19 cellular contexts compared by ENCODE assay signal in the genomic region with DNA sequence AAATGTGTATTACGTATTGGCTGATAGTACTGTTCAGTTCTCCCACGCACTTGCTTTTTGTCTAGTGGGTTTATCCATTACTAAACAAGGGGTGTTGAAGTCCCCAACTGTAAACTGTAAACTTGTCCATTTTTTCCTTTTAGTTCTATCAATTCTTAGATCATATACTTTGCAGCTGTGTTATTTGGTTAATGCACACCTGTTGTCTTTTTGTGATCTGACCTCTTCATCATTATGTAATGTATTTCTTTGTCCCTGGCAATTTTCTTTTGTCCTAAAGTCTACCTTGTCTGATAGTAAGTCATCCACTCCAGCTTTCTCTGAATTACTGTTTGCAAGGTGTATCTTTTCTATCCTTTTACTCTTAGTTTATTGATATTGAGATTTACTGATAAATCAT. TPM values are rescaled to one million over a fixed set of nuclear protein-coding genes. Genes with fewer than 3 reads are reported as not detected.
A peak's percentile ranks its signal among the peaks of the same experiment; 100 is the strongest.
DNase-seq lines count a peak whose midpoint lies in the region; ATAC-seq, FAIRE-seq and TF ChIP-seq lines count a peak whose summit lies in the region.
"Had no signal": no experiment of that assay in that cellular context is flagged by ENCODE, and none has a peak within 500 bp of the region (broad histone marks: within the 10 kb centered on the region; RNA-seq: fewer than 3 reads in every experiment).

No MANE protein-coding gene starts in this region.

- no TSS peak for BruUV-seq in K562 (replicated peaks; lab: Mats Ljungman, UMichigan)

- H3K9me2 ChIP-seq in MM.1S (replicated peaks; ENCODE audit: insufficient read depth, low read length), result no peaks in the 10 kb centered on the region

- DNase-seq in K562 (ENCODE audit: extremely low read depth in 1 of 4, low spot score in 3 of 4), result no peak
- no peak for DNase-seq in naive thymus-derived CD4-positive, alpha-beta T cell
- no peak for DNase-seq in MM.1S
- DNase-seq in NCI-H146 treated with DMSO at 0.1 percent for 48 hours (lab: John Stamatoyannopoulos, UW; ENCODE audit: unreplicated experiment), result no peak
- DNase-seq: C1 segment of cervical spinal cord; Calu3; CD4-positive, alpha-beta memory T cell; COR-L47; DMS53; DMS79 treated with DMSO at 0.1 percent for 48 hours; GF-D8; GM23248; H7; HCEC 1CT had no signal

- no peak for TF ChIP-seq EP300 in K562 (IDR thresholded peaks at IDR 0.05; ENCODE audit: low read length)

- no peak for FAIRE-seq in K562 (lab: Jason Lieb, UNC)
- FAIRE-seq: GM12891, GM18507, H1 had no signal

- TF ChIP-seq CTCF in K562 (IDR thresholded peaks at IDR 0.05 in 2 of 3, conservative IDR thresholded peaks at IDR 0.05 in 1 of 3; ENCODE audit: insufficient read depth in 2 of 3, low read depth in 1 of 3, low read length in 3 of 3), result no peak
- no peak for TF ChIP-seq CTCF in MM.1S (IDR thresholded peaks at IDR 0.05; ENCODE audit: low read length)

- CTCF ChIA-PET in K562 (lab: Yijun Ruan, JAX; ENCODE audit: low intra/inter-chr PET ratio), result no interaction called here
- CTCF ChIA-PET in naive thymus-derived CD4-positive, alpha-beta T cell (lab: Charles Lee), result no interaction called here

- H3K36me3 ChIP-seq in K562 (ENCODE audit: control insufficient read depth, insufficient read depth, low read length) (peaks cover 22% of the 10 kb centered on the region), MM.1S (replicated peaks; ENCODE audit: insufficient read depth, low read length) (no peaks in the 10 kb centered on the region)
- H3K36me3 ChIP-seq in naive thymus-derived CD4-positive, alpha-beta T cell (ENCODE audit: control insufficient read depth in 2 of 3, insufficient read depth in 3 of 3, low read length in 3 of 3), result peaks cover 0 to 3% (median 0%) of the 10 kb centered on the region in 3 experiments

- H3K4me2 ChIP-seq in K562 (ENCODE audit: insufficient read depth, low read length) (no peak overlapping the region), MM.1S (ENCODE audit: low read depth, low read length) (no peak overlapping the region)

- H3K79me2 ChIP-seq in K562 (ENCODE audit: control insufficient read depth, insufficient read depth, low read length) (no peaks in the 10 kb centered on the region), MM.1S (ENCODE audit: low read length) (no peaks in the 10 kb centered on the region)

- WGBS in K562 (ENCODE audit: insufficient coverage, low coverage, missing lambda C conversion rate), result 78% methylated on average over 2 of the region's 2 CpGs

- no peaks in the 10 kb centered on the region for H3K9me1 ChIP-seq in K562 (ENCODE audit: control insufficient read depth, insufficient read depth, low read length)

- H3K4me3 ChIP-seq in K562 (no peak overlapping the region), MM.1S (ENCODE audit: low read length) (no peak overlapping the region)
- H3K4me3 ChIP-seq in naive thymus-derived CD4-positive, alpha-beta T cell (ENCODE audit: low read length), result no peak overlapping the region
- H3K4me3 ChIP-seq: GM23248 had no signal

- no peaks in the 10 kb centered on the region for H3K27me3 ChIP-seq in K562 (ENCODE audit: control insufficient read depth in 2 of 2, insufficient read depth in 2 of 2, low read length in 2 of 2)
- H3K27me3 ChIP-seq in naive thymus-derived CD4-positive, alpha-beta T cell (ENCODE audit: control insufficient read depth in 2 of 2, insufficient read depth in 2 of 2, low read length in 2 of 2), result no peaks in the 10 kb centered on the region
- no peaks in the 10 kb centered on the region for H3K27me3 ChIP-seq in MM.1S (replicated peaks; ENCODE audit: insufficient read depth, low read length)

- no peaks in the 10 kb centered on the region for H4K20me1 ChIP-seq in K562 (replicated peaks; ENCODE audit: control insufficient read depth, insufficient read depth, low read length)
- no peaks in the 10 kb centered on the region for H4K20me1 ChIP-seq in MM.1S (ENCODE audit: insufficient read depth, low read length)

- H3K9ac ChIP-seq in K562 (ENCODE audit: insufficient read depth in 1 of 2, low read depth in 2 of 2, low read length in 2 of 2) (no peak overlapping the region), MM.1S (ENCODE audit: low read length) (no peak overlapping the region)
- H3K9ac ChIP-seq: GM23248 had no signal

- no peaks in the 10 kb centered on the region for H3K4me1 Mint-ChIP-seq in IgD-negative memory B cell
- peaks cover 0 to 2% (median 0%) of the 10 kb centered on the region in 7 donors for H3K4me1 Mint-ChIP-seq in naive thymus-derived CD4-positive, alpha-beta T cell
- H3K4me1 Mint-ChIP-seq: CD4-positive, alpha-beta memory T cell had no signal

- intact Hi-C loops in K562 (cut with micrococcal nuclease), result no loop called here
- intact Hi-C loops in naive thymus-derived CD4-positive, alpha-beta T cell (cut with micrococcal nuclease), result no loop called here

- no peak for TF ChIP-seq RAD21 in K562 (CRISPR knock-in tag; conservative IDR thresholded peaks at IDR 0.05 in 1 of 2, IDR thresholded peaks at IDR 0.05 in 1 of 2)

- POLR2A ChIA-PET in K562 (lab: Yijun Ruan, JAX), result no interaction called here
- POLR2A ChIA-PET in naive thymus-derived CD4-positive, alpha-beta T cell (lab: Charles Lee), result no interaction called here

- no peaks in the 10 kb centered on the region; the same call in 1 of the 2 replicates for H3F3A ChIP-seq in MM.1S (ENCODE audit: insufficient read depth, low read length)

- no peak overlapping the region for H3K27ac ChIP-seq in K562 (ENCODE audit: extremely low read depth, low read depth, low read length)
- H3K27ac ChIP-seq in naive thymus-derived CD4-positive, alpha-beta T cell (ENCODE audit: low read depth, low read length), result no peak overlapping the region
- H3K27ac ChIP-seq in MM.1S (ENCODE audit: low read length), result no peak overlapping the region
- H3K27ac ChIP-seq: GM23248 had no signal

- no peak overlapping the region for H3K4me3 Mint-ChIP-seq in IgD-negative memory B cell
- H3K4me3 Mint-ChIP-seq in naive thymus-derived CD4-positive, alpha-beta T cell, result no peak overlapping the region
- H3K4me3 Mint-ChIP-seq: CD4-positive, alpha-beta memory T cell had no signal

- peaks cover 0 to 4% (median 0%) of the 10 kb centered on the region in 3 donors for H3K9me3 Mint-ChIP-seq in IgD-negative memory B cell
- peaks cover 0 to 2% (median 0%) of the 10 kb centered on the region in 11 donors for H3K9me3 Mint-ChIP-seq in naive thymus-derived CD4-positive, alpha-beta T cell

- no peaks in the 10 kb centered on the region for H3K27me3 Mint-ChIP-seq in IgD-negative memory B cell
- H3K27me3 Mint-ChIP-seq in naive thymus-derived CD4-positive, alpha-beta T cell, result no peaks in the 10 kb centered on the region
- H3K27me3 Mint-ChIP-seq: CD4-positive, alpha-beta memory T cell had no signal

- H3K36me3 Mint-ChIP-seq in IgD-negative memory B cell, result peaks cover 11% of the 10 kb centered on the region
- H3K36me3 Mint-ChIP-seq in naive thymus-derived CD4-positive, alpha-beta T cell, result peaks cover 8 to 26% (median 9%) of the 10 kb centered on the region in 5 donors

- H3K27ac Mint-ChIP-seq in IgD-negative memory B cell, result peak overlapping the region in 2 of 3 donors; percentile 20 to 81
- peak overlapping the region in 6 of 9 donors; percentile 0 to 59 (median 20) for H3K27ac Mint-ChIP-seq in naive thymus-derived CD4-positive, alpha-beta T cell

- TF ChIP-seq POLR2A in K562 (conservative IDR thresholded peaks at IDR 0.05), result no peak

- H2AFZ ChIP-seq in K562 (ENCODE audit: low read depth, low read length) (no peak overlapping the region), MM.1S (ENCODE audit: low read length) (no peak overlapping the region)
- H2AFZ ChIP-seq: GM23248 had no signal

- no peak for ATAC-seq in K562
- ATAC-seq in naive thymus-derived CD4-positive, alpha-beta T cell, result no peak
- no peak for ATAC-seq in GM18861 (IDR thresholded peaks at IDR 0.05; ENCODE audit: unreplicated experiment)

- no peaks in the 10 kb centered on the region for H3K4me1 ChIP-seq in K562 (replicated peaks in 1 of 2; ENCODE audit: control insufficient read depth in 2 of 2, insufficient read depth in 2 of 2, low read length in 2 of 2)
- H3K4me1 ChIP-seq in naive thymus-derived CD4-positive, alpha-beta T cell (ENCODE audit: control insufficient read depth in 2 of 2, insufficient read depth in 2 of 2, low read length in 2 of 2), result no peaks in the 10 kb centered on the region
- no peaks in the 10 kb centered on the region for H3K4me1 ChIP-seq in MM.1S (ENCODE audit: low read length)

- H3K9me3 ChIP-seq in K562 (replicated peaks; ENCODE audit: control insufficient read depth, insufficient read depth, low read depth, low read length) (no peaks in the 10 kb centered on the region), MM.1S (replicated peaks; ENCODE audit: insufficient read depth, low read length) (no peaks in the 10 kb centered on the region)
- H3K9me3 ChIP-seq in naive thymus-derived CD4-positive, alpha-beta T cell (ENCODE audit: control insufficient read depth in 2 of 3, low read length in 3 of 3), result no peaks in the 10 kb centered on the region

- in situ Hi-C loops in K562 (cut with MboI), result no loop called here

RNA-seq across cellular contexts. Expression of gene MCEE, which starts 21.9 kb away (rescaled TPM):
- polyA plus RNA-seq in IgD-negative memory B cell, result 25.9 TPM
- total RNA-seq in K562 (2011; cell fraction: chromatin; rRNA removed; ENCODE audit: low replicate concordance), result 61.3 and 74.5 TPM in 2 replicates
- 34.5 and 45.0 TPM in 2 replicates for total RNA-seq in K562 (2011; cell fraction: nucleolus; rRNA removed)
- total RNA-seq in K562 (2011; cell fraction: nucleoplasm; rRNA removed), result 42.9 and 46.5 TPM in 2 replicates
- 15.6 and 19.8 TPM in 2 replicates for total RNA-seq in K562 (2014; rRNA removed)
- total RNA-seq in K562 (2014; rRNA removed; fragmentation: Illumina TruSeq; extraction: Trizol), result 24.5 and 25.9 TPM in 2 replicates
- 17.8 and 18.6 TPM in 2 replicates for total RNA-seq in K562 (2015; rRNA removed; fragmentation: Illumina TruSeq; extraction: Trizol)
- 17.8 and 19.1 TPM in 2 replicates for total RNA-seq in K562 (2021)
- polyA plus RNA-seq in K562 (2011; rRNA removed), result 29.1 and 29.9 TPM in 2 replicates
- 9.3 and 12.8 TPM in 2 replicates for polyA plus RNA-seq in K562 (2011; cell fraction: cytosol; rRNA removed)
- polyA plus RNA-seq in K562 (2011; cell fraction: nucleus; rRNA removed), result 32.9 and 37.3 TPM in 2 replicates
- polyA plus RNA-seq in K562 (2012), result 16.7 and 17.9 TPM in 2 replicates
- 19.1 and 19.8 TPM in 2 replicates for polyA plus RNA-seq in K562 (2014; fragmentation: Illumina TruSeq; extraction: Trizol)
- polyA plus RNA-seq in K562 (2014; fragmentation: Nextera tagmentation; extraction: Ambion mirVana), result 10 to 100 TPM; 43.8 to 49.1 TPM
- polyA plus RNA-seq in K562 (2014; rRNA removed), result 25.6 and 28.2 TPM in 2 replicates
- 9.7 and 10.7 TPM in 2 replicates for polyA minus RNA-seq in K562 (2011; rRNA and poly(A)+ RNA removed)
- polyA minus RNA-seq in K562 (2011; cell fraction: cytosol; rRNA and poly(A)+ RNA removed), result 6.4 and 6.8 TPM in 2 replicates
- 16.4 and 25.4 TPM in 2 replicates for polyA minus RNA-seq in K562 (2011; cell fraction: nucleus; rRNA and poly(A)+ RNA removed)
- total RNA-seq in naive thymus-derived CD4-positive, alpha-beta T cell, result 10 to 100 TPM; 11.6 to 27.9 (median 16.4) TPM
- polyA plus RNA-seq in naive thymus-derived CD4-positive, alpha-beta T cell, result 10 to 100 TPM; 18.9 to 38.0 TPM

RNA-seq across cellular contexts. Expression of gene MPHOSPH10, which starts 22.3 kb away (rescaled TPM):
- polyA plus RNA-seq in IgD-negative memory B cell (25.2 TPM), K562 (2011; rRNA removed) (23.8 and 40.2 TPM in 2 replicates), K562 (2014; fragmentation: Illumina TruSeq; extraction: Trizol) (67.2 and 83.6 TPM in 2 replicates), K562 (2014; fragmentation: Nextera tagmentation; extraction: Ambion mirVana) (10 to 100 TPM; 36.8 to 56.3 TPM), K562 (2014; rRNA removed) (74.8 and 83.7 TPM in 2 replicates)
- total RNA-seq in K562 (2011; cell fraction: chromatin; rRNA removed; ENCODE audit: low replicate concordance), result 27.7 and 84.8 TPM in 2 replicates
- 18.7 and 18.9 TPM in 2 replicates for total RNA-seq in K562 (2011; cell fraction: nucleolus; rRNA removed)
- 37.2 and 63.7 TPM in 2 replicates for total RNA-seq in K562 (2011; cell fraction: nucleoplasm; rRNA removed)
- total RNA-seq in K562 (2014; rRNA removed) (55.9 and 66.6 TPM in 2 replicates), K562 (2014; rRNA removed; fragmentation: Illumina TruSeq; extraction: Trizol) (58.5 and 65.3 TPM in 2 replicates), K562 (2015; rRNA removed; fragmentation: Illumina TruSeq; extraction: Trizol) (63.7 and 71.7 TPM in 2 replicates), K562 (2021) (52.1 and 53.4 TPM in 2 replicates)
- 3.5 and 5.5 TPM in 2 replicates for polyA plus RNA-seq in K562 (2011; cell fraction: cytosol; rRNA removed)
- polyA plus RNA-seq in K562 (2011; cell fraction: nucleus; rRNA removed), result 21.4 and 28.4 TPM in 2 replicates
- polyA plus RNA-seq in K562 (2012), result 21.9 and 44.7 TPM in 2 replicates
- polyA minus RNA-seq in K562 (2011; rRNA and poly(A)+ RNA removed), result 32.1 and 37.6 TPM in 2 replicates
- 12.6 and 30.7 TPM in 2 replicates for polyA minus RNA-seq in K562 (2011; cell fraction: cytosol; rRNA and poly(A)+ RNA removed)
- 21.9 and 25.9 TPM in 2 replicates for polyA minus RNA-seq in K562 (2011; cell fraction: nucleus; rRNA and poly(A)+ RNA removed)
- 10 to 100 TPM; 28.2 to 58.9 (median 43.8) TPM for total RNA-seq in naive thymus-derived CD4-positive, alpha-beta T cell
- 10 to 100 TPM; 24.4 to 34.5 TPM for polyA plus RNA-seq in naive thymus-derived CD4-positive, alpha-beta T cell

RNA-seq across cellular contexts. Expression of gene NAGK, which starts 39.6 kb away (rescaled TPM):
- polyA plus RNA-seq in IgD-negative memory B cell (121 TPM), K562 (2011; rRNA removed) (9.1 and 11.7 TPM in 2 replicates), K562 (2014; fragmentation: Illumina TruSeq; extraction: Trizol) (8.8 and 9.4 TPM in 2 replicates), K562 (2014; fragmentation: Nextera tagmentation; extraction: Ambion mirVana) (10 to 100 TPM in 1 of 2 experiments, 1 to 10 TPM in 1; 4.9 to 10.6 TPM), K562 (2014; rRNA removed) (13.4 and 18.6 TPM in 2 replicates)
- total RNA-seq in K562 (2011; cell fraction: chromatin; rRNA removed; ENCODE audit: low replicate concordance), result 47.5 and 82.4 TPM in 2 replicates
- total RNA-seq in K562 (2011; cell fraction: nucleolus; rRNA removed), result 40.3 and 50.5 TPM in 2 replicates
- total RNA-seq in K562 (2011; cell fraction: nucleoplasm; rRNA removed), result 48.0 and 59.6 TPM in 2 replicates
- total RNA-seq in K562 (2014; rRNA removed) (8.9 and 11.1 TPM in 2 replicates), K562 (2014; rRNA removed; fragmentation: Illumina TruSeq; extraction: Trizol) (4.3 and 7.3 TPM in 2 replicates), K562 (2015; rRNA removed; fragmentation: Illumina TruSeq; extraction: Trizol) (10.2 and 10.7 TPM in 2 replicates), K562 (2021) (8.8 and 14.9 TPM in 2 replicates)
- polyA plus RNA-seq in K562 (2011; cell fraction: cytosol; rRNA removed), result 10.4 and 14.7 TPM in 2 replicates
- 38.4 and 51.1 TPM in 2 replicates for polyA plus RNA-seq in K562 (2011; cell fraction: nucleus; rRNA removed)
- polyA plus RNA-seq in K562 (2012), result 21.2 and 42.3 TPM in 2 replicates
- polyA minus RNA-seq in K562 (2011; rRNA and poly(A)+ RNA removed), result 10.1 and 10.7 TPM in 2 replicates
- polyA minus RNA-seq in K562 (2011; cell fraction: cytosol; rRNA and poly(A)+ RNA removed), result 5.2 and 5.5 TPM in 2 replicates
- 15.9 and 16.9 TPM in 2 replicates for polyA minus RNA-seq in K562 (2011; cell fraction: nucleus; rRNA and poly(A)+ RNA removed)
- total RNA-seq in naive thymus-derived CD4-positive, alpha-beta T cell, result 100 to 1,000 TPM in 4 of 5 experiments, 10 to 100 TPM in 1; 92.4 to 169 (median 127) TPM
- polyA plus RNA-seq in naive thymus-derived CD4-positive, alpha-beta T cell, result 10 to 100 TPM; 44.8 to 69.3 TPM
